ENCODE assay signal across 1 cellular context in the genomic region with DNA sequence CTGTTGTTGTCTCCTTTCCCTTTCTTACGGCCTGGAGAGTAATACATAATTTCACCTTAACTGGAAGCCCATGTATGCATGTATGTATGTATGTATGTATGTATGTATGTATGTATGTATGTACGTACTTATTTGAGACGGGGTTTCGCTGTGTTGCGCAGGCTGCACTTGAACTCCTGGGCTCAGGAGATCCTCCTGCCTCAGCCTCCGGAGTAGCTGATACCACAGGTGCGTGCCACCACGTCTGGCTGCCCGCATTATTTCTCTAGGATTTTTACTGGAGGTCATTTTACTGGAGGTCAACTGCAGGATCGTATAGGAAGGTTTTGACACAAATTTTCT.
A peak's percentile ranks its signal among the peaks of the same experiment; 100 is the strongest.
TF ChIP-seq lines count a peak whose summit lies in the region.

No MANE protein-coding gene starts in this region.

TF ChIP-seq in HEK293, 187 proteins besides CTCF, POLR2A, EP300 and RAD21:
- TF ChIP-seq ZNF624 (tag by site-specific recombination; IDR thresholded peaks at IDR 0.05) = no peak
- TF ChIP-seq ZNF394 (tag by site-specific recombination; IDR thresholded peaks at IDR 0.05; ENCODE audit: borderline replicate concordance) = peak; percentile 65; the same call in 1 of the 2 replicates
- TF ChIP-seq SCRT2 (tag by site-specific recombination; IDR thresholded peaks at IDR 0.05) = peak; percentile 61
- no peak for TF ChIP-seq ZNF133 (tag by site-specific recombination; IDR thresholded peaks at IDR 0.05)
- peak; percentile 58; the same call in 1 of the 2 replicates for TF ChIP-seq SCRT1 (tag by site-specific recombination; IDR thresholded peaks at IDR 0.05; ENCODE audit: borderline replicate concordance)
- TF ChIP-seq, protein P1, sequence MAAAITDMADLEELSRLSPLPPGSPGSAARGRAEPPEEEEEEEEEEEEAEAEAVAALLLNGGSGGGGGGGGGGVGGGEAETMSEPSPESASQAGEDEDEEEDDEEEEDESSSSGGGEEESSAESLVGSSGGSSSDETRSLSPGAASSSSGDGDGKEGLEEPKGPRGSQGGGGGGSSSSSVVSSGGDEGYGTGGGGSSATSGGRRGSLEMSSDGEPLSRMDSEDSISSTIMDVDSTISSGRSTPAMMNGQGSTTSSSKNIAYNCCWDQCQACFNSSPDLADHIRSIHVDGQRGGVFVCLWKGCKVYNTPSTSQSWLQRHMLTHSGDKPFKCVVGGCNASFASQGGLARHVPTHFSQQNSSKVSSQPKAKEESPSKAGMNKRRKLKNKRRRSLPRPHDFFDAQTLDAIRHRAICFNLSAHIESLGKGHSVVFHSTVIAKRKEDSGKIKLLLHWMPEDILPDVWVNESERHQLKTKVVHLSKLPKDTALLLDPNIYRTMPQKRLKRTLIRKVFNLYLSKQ (tag by site-specific recombination; IDR thresholded peaks at IDR 0.05; ENCODE audit: borderline replicate concordance) = no peak
- TF ChIP-seq ZNF184 (tag by site-specific recombination; IDR thresholded peaks at IDR 0.05) = 0 out of 2 replicates have a peak, but pooled peaks have one; percentile 11
- no peak for TF ChIP-seq ZNF621 (tag by site-specific recombination; IDR thresholded peaks at IDR 0.05)
- no peak for TF ChIP-seq ZNF837 (tag by site-specific recombination; IDR thresholded peaks at IDR 0.05)
- TF ChIP-seq ZNF324 (tag by site-specific recombination; IDR thresholded peaks at IDR 0.05) = 0 out of 2 replicates have a peak, but pooled peaks have one; percentile 44
- TF ChIP-seq BCL11A (tag by site-specific recombination; IDR thresholded peaks at IDR 0.05; ENCODE audit: low read depth) = no peak
- peak; percentile 51; the same call in 1 of the 2 replicates for TF ChIP-seq ZSCAN30 (tag by site-specific recombination; IDR thresholded peaks at IDR 0.05)
- no peak for TF ChIP-seq ZNF658 (tag by site-specific recombination; IDR thresholded peaks at IDR 0.05)
- TF ChIP-seq, protein P2, sequence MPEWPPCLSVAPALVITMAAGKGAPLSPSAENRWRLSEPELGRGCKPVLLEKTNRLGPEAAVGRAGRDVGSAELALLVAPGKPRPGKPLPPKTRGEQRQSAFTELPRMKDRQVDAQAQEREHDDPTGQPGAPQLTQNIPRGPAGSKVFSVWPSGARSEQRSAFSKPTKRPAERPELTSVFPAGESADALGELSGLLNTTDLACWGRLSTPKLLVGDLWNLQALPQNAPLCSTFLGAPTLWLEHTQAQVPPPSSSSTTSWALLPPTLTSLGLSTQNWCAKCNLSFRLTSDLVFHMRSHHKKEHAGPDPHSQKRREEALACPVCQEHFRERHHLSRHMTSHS (tag by site-specific recombination; IDR thresholded peaks at IDR 0.05) = no peak
- TF ChIP-seq, protein P3, sequence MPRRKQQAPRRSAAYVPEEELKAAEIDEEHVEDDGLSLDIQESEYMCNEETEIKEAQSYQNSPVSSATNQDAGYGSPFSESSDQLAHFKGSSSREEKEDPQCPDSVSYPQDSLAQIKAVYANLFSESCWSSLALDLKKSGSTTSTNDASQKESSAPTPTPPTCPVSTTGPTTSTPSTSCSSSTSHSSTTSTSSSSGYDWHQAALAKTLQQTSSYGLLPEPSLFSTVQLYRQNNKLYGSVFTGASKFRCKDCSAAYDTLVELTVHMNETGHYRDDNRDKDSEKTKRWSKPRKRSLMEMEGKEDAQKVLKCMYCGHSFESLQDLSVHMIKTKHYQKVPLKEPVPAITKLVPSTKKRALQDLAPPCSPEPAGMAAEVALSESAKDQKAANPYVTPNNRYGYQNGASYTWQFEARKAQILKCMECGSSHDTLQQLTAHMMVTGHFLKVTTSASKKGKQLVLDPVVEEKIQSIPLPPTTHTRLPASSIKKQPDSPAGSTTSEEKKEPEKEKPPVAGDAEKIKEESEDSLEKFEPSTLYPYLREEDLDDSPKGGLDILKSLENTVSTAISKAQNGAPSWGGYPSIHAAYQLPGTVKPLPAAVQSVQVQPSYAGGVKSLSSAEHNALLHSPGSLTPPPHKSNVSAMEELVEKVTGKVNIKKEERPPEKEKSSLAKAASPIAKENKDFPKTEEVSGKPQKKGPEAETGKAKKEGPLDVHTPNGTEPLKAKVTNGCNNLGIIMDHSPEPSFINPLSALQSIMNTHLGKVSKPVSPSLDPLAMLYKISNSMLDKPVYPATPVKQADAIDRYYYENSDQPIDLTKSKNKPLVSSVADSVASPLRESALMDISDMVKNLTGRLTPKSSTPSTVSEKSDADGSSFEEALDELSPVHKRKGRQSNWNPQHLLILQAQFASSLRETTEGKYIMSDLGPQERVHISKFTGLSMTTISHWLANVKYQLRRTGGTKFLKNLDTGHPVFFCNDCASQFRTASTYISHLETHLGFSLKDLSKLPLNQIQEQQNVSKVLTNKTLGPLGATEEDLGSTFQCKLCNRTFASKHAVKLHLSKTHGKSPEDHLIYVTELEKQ (tag by site-specific recombination; IDR thresholded peaks at IDR 0.05; ENCODE audit: borderline replicate concordance) = no peak
